In the genomic region with DNA sequence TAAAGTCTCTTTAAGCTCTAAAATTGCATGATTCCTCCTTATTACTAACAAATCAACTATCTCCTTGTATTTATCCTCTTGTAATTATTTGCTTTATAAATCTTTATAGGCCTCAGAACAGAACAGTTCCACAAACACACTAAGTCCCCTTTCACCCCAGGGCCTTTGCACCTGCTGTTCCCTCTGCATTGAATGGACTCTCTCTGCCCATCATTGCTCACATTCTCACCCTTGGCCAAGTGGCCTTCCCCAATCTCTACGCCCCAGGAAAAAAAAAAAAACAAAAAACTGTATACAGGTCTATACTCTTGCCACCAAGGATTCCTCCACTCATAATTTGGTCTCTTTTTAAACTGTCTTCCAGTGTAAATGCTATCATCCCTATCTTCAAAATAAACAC, we compare ENCODE assay signal across 10 cellular contexts.
"Had no signal": no experiment of that assay in that cellular context is flagged by ENCODE, and none has a peak within 500 bp of the region (broad histone marks: within the 10 kb centered on the region; RNA-seq: fewer than 3 reads in every experiment).

No MANE protein-coding gene starts in this region.

- H3K27ac Mint-ChIP-seq: GM23338, H9, HFFc6 had no signal

- H3K27ac ChIP-seq: HL-60 had no signal

- H3K4me1 Mint-ChIP-seq: GM23338, H9 had no signal

- H3K27me3 Mint-ChIP-seq: IgD-negative memory B cell had no signal

- H3K4me3 Mint-ChIP-seq: GM23338, H9, HFFc6, IgD-negative memory B cell had no signal

- DNase-seq: H9, HCEC 1CT, HFFc6, KG1 had no signal

- ATAC-seq: GM23338, HepG2 had no signal

- FAIRE-seq: H1, H54, HepG2 had no signal

- H3K9me3 Mint-ChIP-seq: GM23338, H9, HFFc6, IgD-negative memory B cell had no signal

- H3K4me3 ChIP-seq: GM23338 had no signal

- H3K4me2 ChIP-seq: GM23338 had no signal

- H2AFZ ChIP-seq: GM23338 had no signal
